In genomic region chr10:127184582-127184981, GRCh38 we compare ENCODE assay signal across 27 cellular contexts. TPM values are rescaled to one million over a fixed set of nuclear protein-coding genes. Genes with fewer than 3 reads are reported as not detected.
"Had no signal": no experiment of that assay in that cellular context is flagged by ENCODE, and none has a peak within 500 bp of the region (broad histone marks: within the 10 kb centered on the region; RNA-seq: fewer than 3 reads in every experiment).

No MANE protein-coding gene starts in this region.

- H3K9me3 ChIP-seq: colonic mucosa, esophagus muscularis mucosa, esophagus squamous epithelium, gastrocnemius medialis, gastroesophageal sphincter, heart left ventricle, heart right ventricle had no signal

- ATAC-seq: effector memory CD8-positive, alpha-beta T cell; esophagus mucosa; foreskin keratinocyte; gastrocnemius medialis; gastroesophageal sphincter; heart left ventricle; heart right ventricle had no signal

- H3K27ac Mint-ChIP-seq: dendritic cell treated with granulocyte-macrophage colony-stimulating factor and Interleukin-4, amounts not matched to agents 40 ng/mL and 50 ng/mL, for 4 days; effector memory CD8-positive, alpha-beta T cell; endodermal cell had no signal

- H3K4me1 ChIP-seq: colonic mucosa, esophagus muscularis mucosa, esophagus squamous epithelium, foreskin keratinocyte, gastrocnemius medialis, gastroesophageal sphincter, heart left ventricle had no signal

- H3K27me3 ChIP-seq: colonic mucosa, dorsolateral prefrontal cortex, esophagus squamous epithelium, foreskin keratinocyte, gastrocnemius medialis, heart left ventricle, heart right ventricle had no signal

- H3K4me1 Mint-ChIP-seq: endodermal cell had no signal

- H3K27me3 Mint-ChIP-seq: dendritic cell treated with granulocyte-macrophage colony-stimulating factor and Interleukin-4, amounts not matched to agents 40 ng/mL and 50 ng/mL, for 4 days had no signal

- H3K9me3 Mint-ChIP-seq: dendritic cell treated with granulocyte-macrophage colony-stimulating factor and Interleukin-4, amounts not matched to agents 40 ng/mL and 50 ng/mL, for 4 days; endodermal cell had no signal

- H3K27ac ChIP-seq: colonic mucosa, coronary artery, dorsolateral prefrontal cortex, epithelial cell of prostate, esophagus muscularis mucosa, esophagus squamous epithelium, foreskin keratinocyte, gastrocnemius medialis, gastroesophageal sphincter, heart left ventricle, heart right ventricle had no signal

- DNase-seq: colonic mucosa; cortex of kidney; dermis blood vessel endothelial cell; dorsolateral prefrontal cortex; effector CD4-positive, alpha-beta T cell; effector CD8-positive, alpha-beta T cell; effector memory CD4-positive, alpha-beta T cell; effector memory CD8-positive, alpha-beta T cell; endodermal cell; erythroblast; esophagus squamous epithelium; foreskin fibroblast; foreskin keratinocyte; foreskin melanocyte; gastrocnemius medialis; glutamatergic neuron; head of caudate nucleus; heart left ventricle; heart right ventricle had no signal

- H3K4me3 Mint-ChIP-seq: dendritic cell treated with granulocyte-macrophage colony-stimulating factor and Interleukin-4, amounts not matched to agents 40 ng/mL and 50 ng/mL, for 4 days; effector memory CD8-positive, alpha-beta T cell; endodermal cell had no signal

- H3K4me3 ChIP-seq: colonic mucosa, coronary artery, dorsolateral prefrontal cortex, esophagus muscularis mucosa, esophagus squamous epithelium, gastrocnemius medialis, gastroesophageal sphincter, heart left ventricle, heart right ventricle had no signal

RNA-seq across cellular contexts. Expression of gene INSYN2A, which starts 11.8 kb away (rescaled TPM):
- total RNA-seq: dermis blood vessel endothelial cell, dermis microvascular lymphatic vessel endothelial cell, esophagus mucosa, foreskin keratinocyte, gastrocnemius medialis had no signal
- polyA plus RNA-seq: esophagus, foreskin keratinocyte had no signal
